Comparison of ENCODE assay signal across 6 cellular contexts in genomic region chrX:122940199-122940598, GRCh38.
"Had no signal": no experiment of that assay in that cellular context is flagged by ENCODE, and none has a peak within 500 bp of the region (broad histone marks: within the 10 kb centered on the region; RNA-seq: fewer than 3 reads in every experiment).

No MANE protein-coding gene starts in this region.

- DNase-seq: KBM-7, KG1 had no signal

- FAIRE-seq: HTR-8/SVneo, K562 had no signal

- H3K4me2 ChIP-seq: KMS-11 had no signal

- H3K4me3 ChIP-seq: K562 had no signal

- H3K9ac ChIP-seq: KMS-11 had no signal

- ATAC-seq: K562 had no signal

- H3K27ac ChIP-seq: HL-60, KMS-11 had no signal
